In the genomic region with DNA sequence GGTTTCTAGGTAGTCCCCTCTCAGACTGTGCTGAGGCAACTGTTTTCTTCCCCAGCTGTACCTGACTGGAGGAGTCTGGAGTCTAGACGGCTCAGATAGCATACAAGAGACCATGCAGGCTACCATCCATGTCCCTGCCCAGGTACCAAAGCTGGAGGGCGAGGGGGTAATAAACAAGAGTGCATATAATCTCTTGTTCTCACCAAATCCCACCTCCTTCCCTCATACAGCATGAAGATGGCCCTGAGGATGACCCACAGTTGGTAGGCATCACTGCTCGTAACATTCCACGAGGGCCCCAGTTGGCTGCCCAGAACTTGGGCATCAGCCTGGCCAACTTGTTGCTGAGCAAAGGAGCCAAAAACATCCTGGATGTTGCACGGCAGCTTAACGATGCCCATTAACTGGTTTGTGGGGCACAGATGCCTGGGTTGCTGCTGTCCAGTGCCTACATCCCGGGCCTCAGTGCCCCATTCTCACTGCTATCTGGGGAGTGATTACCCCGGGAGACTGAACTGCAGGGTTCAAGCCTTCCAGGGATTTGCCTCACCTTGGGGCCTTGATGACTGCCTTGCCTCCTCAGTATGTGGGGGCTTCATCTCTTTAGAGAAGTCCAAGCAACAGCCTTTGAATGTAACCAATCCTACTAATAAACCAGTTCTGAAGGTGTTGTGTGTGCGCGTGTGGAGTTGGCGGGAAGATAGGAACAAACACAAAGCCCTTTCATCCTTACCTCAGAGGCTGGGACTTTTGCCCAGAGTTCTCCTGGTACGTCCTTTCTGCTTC, we compare ENCODE assay signal across 2 cellular contexts.
TF ChIP-seq lines count a peak whose summit lies in the region.

No MANE protein-coding gene starts in this region.

TF ChIP-seq in PFSK-1, 5 proteins besides CTCF, POLR2A, EP300 and RAD21:
- TF ChIP-seq TAF1 (IDR thresholded peaks at IDR 0.05; ENCODE audit: borderline replicate concordance, insufficient read depth, low read length) (no peak), POLR2AphosphoS5 (IDR thresholded peaks at IDR 0.05; ENCODE audit: low read depth, low read length) (peak; percentile 38), FOXP2 (optimal IDR thresholded peaks at IDR 0.05; ENCODE audit: borderline replicate concordance, extremely low read depth, extremely low read length, insufficient read depth) (no peak), SIN3A (IDR thresholded peaks at IDR 0.05; ENCODE audit: borderline replicate concordance, insufficient read depth, low read length) (no peak)
- TF ChIP-seq, protein P1, sequence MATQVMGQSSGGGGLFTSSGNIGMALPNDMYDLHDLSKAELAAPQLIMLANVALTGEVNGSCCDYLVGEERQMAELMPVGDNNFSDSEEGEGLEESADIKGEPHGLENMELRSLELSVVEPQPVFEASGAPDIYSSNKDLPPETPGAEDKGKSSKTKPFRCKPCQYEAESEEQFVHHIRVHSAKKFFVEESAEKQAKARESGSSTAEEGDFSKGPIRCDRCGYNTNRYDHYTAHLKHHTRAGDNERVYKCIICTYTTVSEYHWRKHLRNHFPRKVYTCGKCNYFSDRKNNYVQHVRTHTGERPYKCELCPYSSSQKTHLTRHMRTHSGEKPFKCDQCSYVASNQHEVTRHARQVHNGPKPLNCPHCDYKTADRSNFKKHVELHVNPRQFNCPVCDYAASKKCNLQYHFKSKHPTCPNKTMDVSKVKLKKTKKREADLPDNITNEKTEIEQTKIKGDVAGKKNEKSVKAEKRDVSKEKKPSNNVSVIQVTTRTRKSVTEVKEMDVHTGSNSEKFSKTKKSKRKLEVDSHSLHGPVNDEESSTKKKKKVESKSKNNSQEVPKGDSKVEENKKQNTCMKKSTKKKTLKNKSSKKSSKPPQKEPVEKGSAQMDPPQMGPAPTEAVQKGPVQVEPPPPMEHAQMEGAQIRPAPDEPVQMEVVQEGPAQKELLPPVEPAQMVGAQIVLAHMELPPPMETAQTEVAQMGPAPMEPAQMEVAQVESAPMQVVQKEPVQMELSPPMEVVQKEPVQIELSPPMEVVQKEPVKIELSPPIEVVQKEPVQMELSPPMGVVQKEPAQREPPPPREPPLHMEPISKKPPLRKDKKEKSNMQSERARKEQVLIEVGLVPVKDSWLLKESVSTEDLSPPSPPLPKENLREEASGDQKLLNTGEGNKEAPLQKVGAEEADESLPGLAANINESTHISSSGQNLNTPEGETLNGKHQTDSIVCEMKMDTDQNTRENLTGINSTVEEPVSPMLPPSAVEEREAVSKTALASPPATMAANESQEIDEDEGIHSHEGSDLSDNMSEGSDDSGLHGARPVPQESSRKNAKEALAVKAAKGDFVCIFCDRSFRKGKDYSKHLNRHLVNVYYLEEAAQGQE (IDR thresholded peaks at IDR 0.05; ENCODE audit: insufficient read depth in 1 of 2, low read depth in 2 of 2, low read length in 2 of 2), result no peak

TF ChIP-seq in endothelial cell of umbilical vein, 7 proteins besides CTCF, POLR2A, EP300 and RAD21:
- TF ChIP-seq EZH2 (IDR thresholded peaks at IDR 0.05; ENCODE audit: borderline replicate concordance, low read depth, low read length, severe bottlenecking), result no peak
